Comparison of ENCODE assay signal across 1 cellular context in genomic region chr5:6215891-6216290, GRCh38.
TF ChIP-seq lines count a peak whose summit lies in the region.

No MANE protein-coding gene starts in this region.

TF ChIP-seq in IMR-90, 13 proteins besides CTCF, POLR2A, EP300 and RAD21:
- TF ChIP-seq CHD1 (IDR thresholded peaks at IDR 0.05; ENCODE audit: low read depth, low read length) (no peak), CEBPB (IDR thresholded peaks at IDR 0.05; ENCODE audit: low read depth, low read length) (no peak), NFE2L2 (IDR thresholded peaks at IDR 0.05; ENCODE audit: low read depth, low read length) (no peak), RCOR1 (IDR thresholded peaks at IDR 0.05; ENCODE audit: insufficient replicate concordance, low read length) (no peak), MAFK (IDR thresholded peaks at IDR 0.05; ENCODE audit: low read depth, low read length) (no peak), BHLHE40 (IDR thresholded peaks at IDR 0.05; ENCODE audit: low read depth, low read length) (no peak), FOS (IDR thresholded peaks at IDR 0.05; ENCODE audit: low read depth, low read length) (no peak), MAZ (IDR thresholded peaks at IDR 0.05; ENCODE audit: borderline replicate concordance, low read depth, low read length) (no peak), SMC3 (IDR thresholded peaks at IDR 0.05; ENCODE audit: low read depth, low read length) (no peak), MXI1 (IDR thresholded peaks at IDR 0.05; ENCODE audit: borderline replicate concordance, low read depth, low read length) (no peak), ELK1 (IDR thresholded peaks at IDR 0.05; ENCODE audit: borderline replicate concordance, low read depth, low read length) (no peak), RFX5 (IDR thresholded peaks at IDR 0.05; ENCODE audit: low read depth, low read length) (no peak), USF2 (IDR thresholded peaks at IDR 0.05; ENCODE audit: low read depth, low read length) (no peak)
